8 cellular contexts compared by ENCODE assay signal in the genomic region with DNA sequence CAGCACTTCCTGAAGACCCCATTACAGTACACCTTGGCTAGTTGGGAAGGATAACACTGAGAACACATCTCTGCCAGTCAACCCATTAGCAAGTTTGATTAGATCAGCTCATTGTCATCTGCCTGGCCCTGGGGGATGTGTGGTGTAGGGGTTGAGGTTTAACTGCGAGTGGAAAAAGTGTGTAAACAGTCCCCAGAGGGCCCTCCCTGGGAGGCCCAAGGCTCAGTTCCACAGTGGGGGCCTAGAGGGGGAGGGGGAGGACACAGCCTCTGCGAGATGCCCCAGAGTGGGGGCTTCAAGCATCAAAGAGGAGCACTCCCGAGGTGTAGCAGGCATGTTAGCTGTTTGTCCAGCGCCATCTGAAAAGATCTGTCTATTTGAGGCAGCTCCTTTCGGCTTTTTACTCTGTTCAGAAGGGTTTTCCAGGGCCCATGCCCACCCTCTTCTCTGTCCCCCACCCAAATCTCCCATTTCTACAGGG. TPM values are rescaled to one million over a fixed set of nuclear protein-coding genes. Genes with fewer than 3 reads are reported as not detected.
A peak's percentile ranks its signal among the peaks of the same experiment; 100 is the strongest.
DNase-seq lines count a peak whose midpoint lies in the region; ATAC-seq and TF ChIP-seq lines count a peak whose summit lies in the region.

No MANE protein-coding gene starts in this region.

- H3K27me3 ChIP-seq in CD4-positive, CD25-positive, alpha-beta regulatory T cell (ENCODE audit: control insufficient read depth, insufficient read depth, low read length) = no peaks in the 10 kb centered on the region
- H3K27me3 ChIP-seq in esophagus squamous epithelium (no peaks in the 10 kb centered on the region), heart left ventricle (peaks cover 0 to 6% (median 0%) of the 10 kb centered on the region in 9 donors)

- DNase-seq in CD4-positive, CD25-positive, alpha-beta regulatory T cell = peak in 1 of 3 donors; percentile 67
- DNase-seq in activated CD4-positive, alpha-beta T cell treated with anti-CD3 and anti-CD28 coated beads for 36 hours = peak; percentile 77
- no peak for DNase-seq in esophagus squamous epithelium (lab: John Stamatoyannopoulos, UW)
- peak; percentile 78 for DNase-seq in stimulated activated naive CD8-positive, alpha-beta T cell treated with anti-CD3 and anti-CD28 coated beads, Interleukin-15, Interleukin-2, amounts not matched to agents 100 U/mL and 50 U/mL, for 24 hours
- DNase-seq in NCI-H1694 treated with DMSO at 0.1 percent for 48 hours (lab: John Stamatoyannopoulos, UW) = no peak
- no peak for DNase-seq in left lobe of liver (ENCODE audit: low spot score)
- DNase-seq in heart left ventricle = no peak

- TF ChIP-seq POLR2A in esophagus squamous epithelium (IDR thresholded peaks at IDR 0.05) (no peak), heart left ventricle (IDR thresholded peaks at IDR 0.05) (no peak)

- H3K4me3 ChIP-seq in CD4-positive, CD25-positive, alpha-beta regulatory T cell (ENCODE audit: low read depth, low read length) = peak overlapping the region; percentile 75
- H3K4me3 ChIP-seq in esophagus squamous epithelium = peak overlapping the region; percentile 25 to 63 (median 48)
- peak overlapping the region in 3 of 12 donors; percentile 6 to 37 (median 29) for H3K4me3 ChIP-seq in heart left ventricle

- peak overlapping the region; percentile 82 to 95 (median 86) for H3K4me3 Mint-ChIP-seq in CD4-positive, CD25-positive, alpha-beta regulatory T cell
- peak overlapping the region; percentile 42 for H3K4me3 Mint-ChIP-seq in activated CD4-positive, alpha-beta T cell treated with anti-CD3 and anti-CD28 coated beads for 36 hours

- H3K27ac ChIP-seq in CD4-positive, CD25-positive, alpha-beta regulatory T cell (ENCODE audit: insufficient read depth, low read length, poor library complexity, severe bottlenecking) = peak overlapping the region; percentile 67
- peak overlapping the region; percentile 76 to 90 (median 84) for H3K27ac ChIP-seq in esophagus squamous epithelium
- H3K27ac ChIP-seq in heart left ventricle = peak overlapping the region in 3 of 12 donors; percentile 19 to 62 (median 41)

- peak overlapping the region; percentile 90 to 97 (median 95) for H3K27ac Mint-ChIP-seq in CD4-positive, CD25-positive, alpha-beta regulatory T cell
- peak overlapping the region; percentile 76 for H3K27ac Mint-ChIP-seq in activated CD4-positive, alpha-beta T cell treated with anti-CD3 and anti-CD28 coated beads for 36 hours

- no peaks in the 10 kb centered on the region for H3K9me3 ChIP-seq in CD4-positive, CD25-positive, alpha-beta regulatory T cell (ENCODE audit: control insufficient read depth in 2 of 2, low read length in 2 of 2)
- no peaks in the 10 kb centered on the region for H3K9me3 ChIP-seq in esophagus squamous epithelium
- H3K9me3 ChIP-seq in heart left ventricle = no peaks in the 10 kb centered on the region

- POLR2A ChIA-PET in activated CD4-positive, alpha-beta T cell treated with anti-CD3 and anti-CD28 coated beads for 36 hours (lab: Charles Lee) = no interaction called here

- CTCF ChIA-PET in activated CD4-positive, alpha-beta T cell treated with anti-CD3 and anti-CD28 coated beads for 36 hours (lab: Charles Lee) = interaction anchor here (1.2 kb wide), 1 partner anchor 14 kb away, joined by 4 read pairs; no protein-coding TSS in a partner anchor

- no peak for TF ChIP-seq CTCF in esophagus squamous epithelium (IDR thresholded peaks at IDR 0.05)
- no peak for TF ChIP-seq CTCF in heart left ventricle (IDR thresholded peaks at IDR 0.05)

- ATAC-seq in CD4-positive, CD25-positive, alpha-beta regulatory T cell (ENCODE audit: low read depth in 2 of 2) = peak; percentile 38 to 47
- ATAC-seq in HG02642 (IDR thresholded peaks at IDR 0.05; ENCODE audit: poor library complexity, unreplicated experiment) (peak; percentile 44), left lobe of liver (no peak), heart left ventricle (no peak)
- ATAC-seq in activated CD4-positive, alpha-beta T cell treated with anti-CD3 and anti-CD28 coated beads for 36 hours = peak; percentile 69
- ATAC-seq in stimulated activated naive CD8-positive, alpha-beta T cell treated with anti-CD3 and anti-CD28 coated beads, Interleukin-15, Interleukin-2, amounts not matched to agents 100 U/mL and 50 U/mL, for 24 hours = peak; percentile 91

- H3K4me1 ChIP-seq in CD4-positive, CD25-positive, alpha-beta regulatory T cell (ENCODE audit: control insufficient read depth, insufficient read depth, low read length, poor library complexity, severe bottlenecking) = peaks cover 48% of the 10 kb centered on the region
- H3K4me1 ChIP-seq in esophagus squamous epithelium = peaks cover 22 to 88% (median 34%) of the 10 kb centered on the region in 3 donors
- peaks cover 0 to 76% (median 2%) of the 10 kb centered on the region in 12 donors for H3K4me1 ChIP-seq in heart left ventricle

- no peaks in the 10 kb centered on the region for H3K36me3 ChIP-seq in CD4-positive, CD25-positive, alpha-beta regulatory T cell (ENCODE audit: control insufficient read depth, insufficient read depth, low read length)
- H3K36me3 ChIP-seq in esophagus squamous epithelium (peaks cover 0 to 10% (median 0%) of the 10 kb centered on the region in 3 donors), heart left ventricle (no peaks in the 10 kb centered on the region)

- intact Hi-C loops in activated CD4-positive, alpha-beta T cell treated with anti-CD3 and anti-CD28 coated beads for 36 hours (cut with DNase I, micrococcal nuclease) = no loop called here
- intact Hi-C loops in esophagus squamous epithelium (cut with DNase I) (no loop called here), heart left ventricle (cut with DNase I) (no loop called here)

- no peaks in the 10 kb centered on the region for H3K9me3 Mint-ChIP-seq in CD4-positive, CD25-positive, alpha-beta regulatory T cell
- no peaks in the 10 kb centered on the region for H3K9me3 Mint-ChIP-seq in activated CD4-positive, alpha-beta T cell treated with anti-CD3 and anti-CD28 coated beads for 36 hours (ENCODE audit: low read depth)

- H3K27me3 Mint-ChIP-seq in CD4-positive, CD25-positive, alpha-beta regulatory T cell = peaks cover 4% of the 10 kb centered on the region
- H3K27me3 Mint-ChIP-seq in activated CD4-positive, alpha-beta T cell treated with anti-CD3 and anti-CD28 coated beads for 36 hours = no peaks in the 10 kb centered on the region

- 24 to 58% methylated on average over 5 of the region's 5 CpGs for WGBS in esophagus squamous epithelium, 2 donors
- 70 to 78% (median 73%) methylated on average over 5 of the region's 5 CpGs for WGBS in heart left ventricle, 4 donors

- peaks cover 12% of the 10 kb centered on the region for H3K36me3 Mint-ChIP-seq in CD4-positive, CD25-positive, alpha-beta regulatory T cell
- no peaks in the 10 kb centered on the region for H3K36me3 Mint-ChIP-seq in activated CD4-positive, alpha-beta T cell treated with anti-CD3 and anti-CD28 coated beads for 36 hours (ENCODE audit: low read depth)

- peaks cover 10 to 57% (median 24%) of the 10 kb centered on the region in 4 donors for H3K4me1 Mint-ChIP-seq in CD4-positive, CD25-positive, alpha-beta regulatory T cell
- peaks cover 48% of the 10 kb centered on the region for H3K4me1 Mint-ChIP-seq in activated CD4-positive, alpha-beta T cell treated with anti-CD3 and anti-CD28 coated beads for 36 hours

RNA-seq across cellular contexts. Expression of gene LPAR5, which starts 0.3 kb away (rescaled TPM):
- total RNA-seq in CD4-positive, CD25-positive, alpha-beta regulatory T cell = 7.0 TPM
- polyA plus RNA-seq in CD4-positive, CD25-positive, alpha-beta regulatory T cell = 10 to 100 TPM in 1 of 4 donors, 1 to 10 TPM in 3; 6.6 to 17.3 (median 8.6) TPM
- total RNA-seq in activated CD4-positive, alpha-beta T cell treated with anti-CD3 and anti-CD28 coated beads for 36 hours = 1 to 10 TPM; 3.5 TPM
- total RNA-seq in esophagus squamous epithelium (10 to 100 TPM; 12.8 to 46.0 (median 17.4) TPM), left lobe of liver (0.88 TPM), heart left ventricle (10 to 100 TPM in 1 of 9 donors, 1 to 10 TPM in 8; 3.7 to 11.7 (median 4.8) TPM)
- 1 to 10 TPM; 3.5 to 4.7 TPM for polyA plus RNA-seq in heart left ventricle

RNA-seq across cellular contexts. Expression of gene ACRBP, which starts 11.8 kb away (rescaled TPM):
- 13.7 TPM for total RNA-seq in CD4-positive, CD25-positive, alpha-beta regulatory T cell
- under 1 TPM in 1 of 4 donors, not detected in 3; 0.41 TPM for polyA plus RNA-seq in CD4-positive, CD25-positive, alpha-beta regulatory T cell
- total RNA-seq in activated CD4-positive, alpha-beta T cell treated with anti-CD3 and anti-CD28 coated beads for 36 hours = 1 to 10 TPM; 1.7 to 3.3 TPM
- total RNA-seq in esophagus squamous epithelium (1 to 10 TPM in 2 of 4 donors, under 1 TPM in 1, not detected in 1; 0.35 to 4.0 (median 3.2) TPM), left lobe of liver (3.2 TPM), heart left ventricle (1 to 10 TPM in 4 of 9 donors, under 1 TPM in 4, not detected in 1; 0.32 to 7.2 (median 0.99) TPM)
- polyA plus RNA-seq in heart left ventricle = under 1 TPM; 0.34 to 0.60 TPM

RNA-seq across cellular contexts. Expression of gene ING4, which starts 27.5 kb away (rescaled TPM):
- total RNA-seq in CD4-positive, CD25-positive, alpha-beta regulatory T cell = 34.6 TPM
- 10 to 100 TPM; 70.5 to 90.6 (median 82.4) TPM for polyA plus RNA-seq in CD4-positive, CD25-positive, alpha-beta regulatory T cell
- total RNA-seq in activated CD4-positive, alpha-beta T cell treated with anti-CD3 and anti-CD28 coated beads for 36 hours = 10 to 100 TPM; 14.9 to 17.6 TPM
- 10 to 100 TPM in 3 of 4 donors, 1 to 10 TPM in 1; 8.3 to 37.0 (median 26.9) TPM for total RNA-seq in esophagus squamous epithelium
- total RNA-seq in left lobe of liver = 14.4 TPM
- total RNA-seq in heart left ventricle = 10 to 100 TPM; 17.4 to 39.0 (median 24.7) TPM
- polyA plus RNA-seq in heart left ventricle = 10 to 100 TPM; 14.6 to 23.6 TPM

RNA-seq across cellular contexts. Expression of gene CHD4, which starts 28.2 kb away (rescaled TPM):
- total RNA-seq in CD4-positive, CD25-positive, alpha-beta regulatory T cell = 474 TPM
- polyA plus RNA-seq in CD4-positive, CD25-positive, alpha-beta regulatory T cell = 10 to 100 TPM; 32.2 to 43.4 (median 38.8) TPM
- total RNA-seq in activated CD4-positive, alpha-beta T cell treated with anti-CD3 and anti-CD28 coated beads for 36 hours = 100 to 1,000 TPM; 279 to 322 TPM
- total RNA-seq in esophagus squamous epithelium (100 to 1,000 TPM; 116 to 165 (median 127) TPM), left lobe of liver (87.3 TPM), heart left ventricle (100 to 1,000 TPM; 131 to 237 (median 160) TPM)
- polyA plus RNA-seq in heart left ventricle = 100 to 1,000 TPM; 144 to 189 TPM

RNA-seq across cellular contexts. Expression of gene ZNF384, which starts 53.8 kb away (rescaled TPM):
- 68.3 TPM for total RNA-seq in CD4-positive, CD25-positive, alpha-beta regulatory T cell
- polyA plus RNA-seq in CD4-positive, CD25-positive, alpha-beta regulatory T cell = 10 to 100 TPM; 13.4 to 25.3 (median 19.6) TPM
- 10 to 100 TPM; 61.4 to 79.0 TPM for total RNA-seq in activated CD4-positive, alpha-beta T cell treated with anti-CD3 and anti-CD28 coated beads for 36 hours
- total RNA-seq in esophagus squamous epithelium (10 to 100 TPM; 19.6 to 36.2 (median 26.8) TPM), left lobe of liver (20.3 TPM), heart left ventricle (10 to 100 TPM; 19.4 to 38.1 (median 25.2) TPM)
- 10 to 100 TPM; 15.0 to 29.7 TPM for polyA plus RNA-seq in heart left ventricle

Comparison
In these comparisons a context has a peak if more than half of its experiments do, and no peak if none do; other contexts are left out.
1. ATAC-seq: peak in CD4-positive, CD25-positive, alpha-beta regulatory T cell (2 of 2), HG02642 (single experiment), activated CD4-positive, alpha-beta T cell treated with anti-CD3 and anti-CD28 coated beads for 36 hours (single experiment) and stimulated activated naive CD8-positive, alpha-beta T cell treated with anti-CD3 and anti-CD28 coated beads, Interleukin-15, Interleukin-2, amounts not matched to agents 100 U/mL and 50 U/mL, for 24 hours (single experiment); none in left lobe of liver (single experiment) and heart left ventricle (0 of 4).
2. DNase-seq: peak in activated CD4-positive, alpha-beta T cell treated with anti-CD3 and anti-CD28 coated beads for 36 hours (single experiment) and stimulated activated naive CD8-positive, alpha-beta T cell treated with anti-CD3 and anti-CD28 coated beads, Interleukin-15, Interleukin-2, amounts not matched to agents 100 U/mL and 50 U/mL, for 24 hours (single experiment); none in esophagus squamous epithelium (single experiment), NCI-H1694 treated with DMSO at 0.1 percent for 48 hours (single experiment), left lobe of liver (single experiment) and heart left ventricle (0 of 5).